ENCODE assay signal across 29 cellular contexts in genomic region chr1:185262151-185262550, GRCh38.
"Had no signal": no experiment of that assay in that cellular context is flagged by ENCODE, and none has a peak within 500 bp of the region (broad histone marks: within the 10 kb centered on the region; RNA-seq: fewer than 3 reads in every experiment).

No MANE protein-coding gene starts in this region.

- H3K9me3 Mint-ChIP-seq: dendritic cell treated with granulocyte-macrophage colony-stimulating factor and Interleukin-4, amounts not matched to agents 40 ng/mL and 50 ng/mL, for 4 days; effector memory CD8-positive, alpha-beta T cell had no signal

- DNase-seq: colonic mucosa; cortex of kidney; dermis blood vessel endothelial cell; dorsolateral prefrontal cortex; effector CD4-positive, alpha-beta T cell; effector CD8-positive, alpha-beta T cell; effector memory CD4-positive, alpha-beta T cell; effector memory CD8-positive, alpha-beta T cell; endodermal cell; erythroblast; esophagus squamous epithelium; foreskin fibroblast; foreskin keratinocyte; foreskin melanocyte; gastrocnemius medialis; glutamatergic neuron; head of caudate nucleus; heart left ventricle; heart right ventricle had no signal

- H3K9me3 ChIP-seq: colonic mucosa, esophagus muscularis mucosa, esophagus squamous epithelium, gastrocnemius medialis, gastroesophageal sphincter, heart left ventricle, heart right ventricle had no signal

- H3K27ac Mint-ChIP-seq: dendritic cell treated with granulocyte-macrophage colony-stimulating factor and Interleukin-4, amounts not matched to agents 40 ng/mL and 50 ng/mL, for 4 days; effector memory CD8-positive, alpha-beta T cell; endodermal cell had no signal

- ATAC-seq: effector memory CD8-positive, alpha-beta T cell; esophagus mucosa; foreskin keratinocyte; gastrocnemius medialis; gastroesophageal sphincter; heart left ventricle; heart right ventricle had no signal

- H3K27me3 Mint-ChIP-seq: dendritic cell treated with granulocyte-macrophage colony-stimulating factor and Interleukin-4, amounts not matched to agents 40 ng/mL and 50 ng/mL, for 4 days; effector memory CD8-positive, alpha-beta T cell had no signal

- H3K4me3 Mint-ChIP-seq: dendritic cell treated with granulocyte-macrophage colony-stimulating factor and Interleukin-4, amounts not matched to agents 40 ng/mL and 50 ng/mL, for 4 days; effector memory CD8-positive, alpha-beta T cell; endodermal cell had no signal

- H3K4me3 ChIP-seq: colonic mucosa, coronary artery, dorsolateral prefrontal cortex, esophagus muscularis mucosa, esophagus squamous epithelium, gastrocnemius medialis, gastroesophageal sphincter, heart left ventricle, heart right ventricle had no signal

- H3K27ac ChIP-seq: colonic mucosa, coronary artery, dorsolateral prefrontal cortex, epithelial cell of prostate, esophagus muscularis mucosa, esophagus squamous epithelium, foreskin keratinocyte, gastrocnemius medialis, gastroesophageal sphincter, heart left ventricle, heart right ventricle had no signal

- H3K36me3 ChIP-seq: colonic mucosa, esophagus muscularis mucosa, esophagus squamous epithelium, gastrocnemius medialis, gastroesophageal sphincter, heart left ventricle, heart right ventricle had no signal

- H3K4me1 ChIP-seq: colonic mucosa had no signal

- H3K27me3 ChIP-seq: colonic mucosa, dorsolateral prefrontal cortex, esophagus muscularis mucosa, esophagus squamous epithelium, foreskin keratinocyte, gastrocnemius medialis, gastroesophageal sphincter, heart left ventricle, heart right ventricle had no signal

- FAIRE-seq: colon, endometrium, endothelial cell of umbilical vein, frontal cortex had no signal
